In genomic region chr5:172931001-172931536, GRCh38 we compare ENCODE assay signal across 8 cellular contexts.
DNase-seq lines count a peak whose midpoint lies in the region; ATAC-seq and TF ChIP-seq lines count a peak whose summit lies in the region.

No MANE protein-coding gene starts in this region.

- intact Hi-C loops in tibial artery (cut with DNase I; ENCODE audit: low total_unique reads), result loop anchor here (10.0 kb wide), 1 partner anchor 456 kb away; no protein-coding TSS in a partner anchor

- H3K4me3 ChIP-seq in tibial artery, result no peak overlapping the region

- H3K4me1 ChIP-seq in tibial artery, result peaks cover 0 to 27% (median 21%) of the 10 kb centered on the region in 4 donors

- no peaks in the 10 kb centered on the region for H3K27me3 ChIP-seq in tibial artery

- H3K27ac ChIP-seq in tibial artery, result peak overlapping the region; percentile 65 to 75

- H3K36me3 ChIP-seq in tibial artery, result peaks cover 25 to 62% (median 50%) of the 10 kb centered on the region in 3 donors

- no peak for TF ChIP-seq CTCF in tibial artery (IDR thresholded peaks at IDR 0.05)

- no peak for ATAC-seq in GM18867 (IDR thresholded peaks at IDR 0.05; ENCODE audit: unreplicated experiment)
- no peak for ATAC-seq in HG03097 (IDR thresholded peaks at IDR 0.05; ENCODE audit: low FRiP score, unreplicated experiment)

- DNase-seq in HCEC 1CT, result peak; percentile 80
- peak; percentile 95 for DNase-seq in astrocyte of the hippocampus (ENCODE audit: low read depth, low spot score)
- DNase-seq in kidney glomerular epithelial cell (lab: John Stamatoyannopoulos, UW), result peak; percentile 100
- DNase-seq in tibial artery, result peak; percentile 86 to 93
- no peak for DNase-seq in NCI-H2107 (lab: John Stamatoyannopoulos, UW)
- no peak for DNase-seq in HuH-7 (ENCODE audit: low spot score)

- H3K9me3 ChIP-seq in tibial artery, result no peaks in the 10 kb centered on the region

Comparison
In these comparisons a context has a peak if more than half of its experiments do, and no peak if none do; other contexts are left out.
1. DNase-seq: peak in HCEC 1CT (single experiment), astrocyte of the hippocampus (single experiment), kidney glomerular epithelial cell (single experiment) and tibial artery (2 of 2); none in NCI-H2107 (single experiment) and HuH-7 (single experiment).